ENCODE assay signal across 9 cellular contexts in genomic region chr3:158768881-158769518, GRCh38. TPM values are rescaled to one million over a fixed set of nuclear protein-coding genes. Genes with fewer than 3 reads are reported as not detected.
DNase-seq lines count a peak whose midpoint lies in the region; ATAC-seq lines count a peak whose summit lies in the region.
"Had no signal": no experiment of that assay in that cellular context is flagged by ENCODE, and none has a peak within 500 bp of the region (broad histone marks: within the 10 kb centered on the region; RNA-seq: fewer than 3 reads in every experiment).

No MANE protein-coding gene starts in this region.

- DNase-seq in NCI-H226 (peak; percentile 90), epithelial cell of prostate (ENCODE audit: low read depth, low spot score) (peak; percentile 73), mucosa of gallbladder (ENCODE audit: low spot score) (peak; percentile 47), RKO (ENCODE audit: low spot score) (no peak)
- DNase-seq in activated CD4-positive, alpha-beta T cell treated with anti-CD3 and anti-CD28 coated beads, Interleukin-2, amount 50 U/mL, for 1 hour: no peak
- DNase-seq: activated B cell treated with CpG ODN at 0.5 μM for 24 hours, NCI-H2171 had no signal

- peak overlapping the region; percentile 57 for H3K27ac ChIP-seq in epithelial cell of prostate
- H3K27ac ChIP-seq in urinary bladder (ENCODE audit: low read depth): peak overlapping the region; percentile 60

- H3K36me3 ChIP-seq in urinary bladder (ENCODE audit: insufficient read depth): no peaks in the 10 kb centered on the region

- H3K4me1 ChIP-seq in urinary bladder (ENCODE audit: insufficient read depth): peaks cover 2% of the 10 kb centered on the region

- ATAC-seq in HG03139 (IDR thresholded peaks at IDR 0.05; ENCODE audit: unreplicated experiment): no peak

- no peak overlapping the region for H3K4me3 ChIP-seq in urinary bladder (ENCODE audit: low read depth, low read length)

- 17% methylated on average over 8 of the region's 8 CpGs for WGBS in urinary bladder

RNA-seq across cellular contexts. Expression of gene MFSD1, which starts 32.9 kb away (rescaled TPM):
- 53.1 TPM for total RNA-seq in mucosa of gallbladder
- 110 TPM for total RNA-seq in urinary bladder
- 55.8 TPM for polyA plus RNA-seq in urinary bladder

RNA-seq across cellular contexts. Expression of gene RARRES1, which starts 36.7 kb away (rescaled TPM):
- total RNA-seq in mucosa of gallbladder (6.3 TPM), urinary bladder (26.3 TPM)
- polyA plus RNA-seq in urinary bladder: 67.0 TPM
- total RNA-seq: activated B cell treated with CpG ODN at 0.5 μM for 24 hours had no signal

Comparison
In these comparisons a context has a peak if more than half of its experiments do, and no peak if none do; other contexts are left out.
1. DNase-seq: peak in NCI-H226 (single experiment), epithelial cell of prostate (single experiment) and mucosa of gallbladder (single experiment); none in activated CD4-positive, alpha-beta T cell treated with anti-CD3 and anti-CD28 coated beads, Interleukin-2, amount 50 U/mL, for 1 hour (single experiment) and RKO (single experiment).